32 cellular contexts compared by ENCODE assay signal in the genomic region with DNA sequence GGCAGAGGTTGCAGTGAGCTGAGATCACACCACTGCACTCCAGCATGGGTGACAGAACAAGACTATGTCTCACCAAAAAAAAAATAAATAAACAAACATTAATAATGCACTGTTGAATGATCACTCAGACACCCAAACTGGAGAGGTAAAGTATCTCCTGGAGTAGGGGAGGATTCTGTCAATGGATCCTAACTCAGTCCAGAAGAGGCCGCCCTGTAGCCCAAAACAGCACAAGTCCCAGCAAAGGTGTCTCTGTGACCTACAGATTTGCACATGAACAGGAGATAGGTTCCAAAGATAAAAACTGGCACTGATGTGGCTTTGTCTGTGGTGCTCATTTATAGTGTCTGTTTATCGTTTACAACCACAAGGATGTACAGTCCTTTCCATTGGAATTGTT.
"Had no signal": no experiment of that assay in that cellular context is flagged by ENCODE, and none has a peak within 500 bp of the region (broad histone marks: within the 10 kb centered on the region; RNA-seq: fewer than 3 reads in every experiment).

No MANE protein-coding gene starts in this region.

- FAIRE-seq: astrocyte, TTC549 had no signal

- H3K36me3 ChIP-seq: adrenal gland, brain microvascular endothelial cell, breast epithelium had no signal

- DNase-seq: activated B cell treated with CpG ODN at 0.5 μM for 24 hours; activated CD4-positive, alpha-beta memory T cell treated with anti-CD3 and anti-CD28 coated beads, Interleukin-2, amount 10 ng/mL, durations not matched to agents 7 days and 5 days; activated CD4-positive, alpha-beta T cell treated with anti-CD3 and anti-CD28 coated beads for 1 hour; activated CD4-positive, alpha-beta T cell treated with anti-CD3 and anti-CD28 coated beads for 36 hours; activated CD4-positive, alpha-beta T cell treated with anti-CD3 and anti-CD28 coated beads for 48 hours; activated CD4-positive, alpha-beta T cell treated with anti-CD3 and anti-CD28 coated beads, Interleukin-2, amount 10 ng/mL, durations not matched to agents 7 days and 5 days; activated CD4-positive, alpha-beta T cell treated with anti-CD3 and anti-CD28 coated beads, Interleukin-2, amount 50 U/mL, for 48 hours; activated CD8-positive, alpha-beta memory T cell treated with anti-CD3 and anti-CD28 coated beads for 24 hours; activated CD8-positive, alpha-beta memory T cell treated with anti-CD3 and anti-CD28 coated beads, Interleukin-2, amount 10 ng/mL, durations not matched to agents 7 days and 5 days; activated CD8-positive, alpha-beta memory T cell treated with anti-CD3 and anti-CD28 coated beads, Interleukin-2, amount 50 U/mL, for 48 hours; activated CD8-positive, alpha-beta T cell treated with anti-CD3 and anti-CD28 coated beads, Interleukin-2, amount 10 ng/mL, durations not matched to agents 7 days and 5 days; activated effector memory CD4-positive, alpha-beta T cell treated with Interleukin-2 at 50 U/mL for 16 hours; activated gamma-delta T cell; activated naive CD4-positive, alpha-beta T cell treated with anti-CD3 and anti-CD28 coated beads for 36 hours; activated naive CD4-positive, alpha-beta T cell treated with anti-CD3 and anti-CD28 coated beads, Interleukin-2, amount 50 U/mL, for 16 hours; activated naive CD8-positive, alpha-beta T cell treated with anti-CD3 and anti-CD28 coated beads for 36 hours; activated T-cell treated with anti-CD3 and anti-CD28 coated beads, Interleukin-2, amount 50 U/mL, for 24 hours; activated T-cell treated with anti-CD3 and anti-CD28 coated beads, Interleukin-2, amount 50 U/mL, for 48 hours; adrenal gland; amniotic stem cell; aorta; body of pancreas; brain microvascular endothelial cell; central memory CD4-positive, alpha-beta T cell; T-cell; T-helper 17 cell; T-helper 9 cell had no signal

- H3K27me3 ChIP-seq: adrenal gland, body of pancreas, brain microvascular endothelial cell, breast epithelium had no signal

- H3K4me3 Mint-ChIP-seq: activated B cell treated with CpG ODN at 0.5 μM for 24 hours; activated CD4-positive, alpha-beta memory T cell treated with anti-CD3 and anti-CD28 coated beads, Interleukin-2, amount 10 ng/mL, durations not matched to agents 7 days and 5 days; activated CD4-positive, alpha-beta T cell treated with anti-CD3 and anti-CD28 coated beads for 36 hours; activated CD4-positive, alpha-beta T cell treated with anti-CD3 and anti-CD28 coated beads, Interleukin-2, amount 10 ng/mL, durations not matched to agents 7 days and 5 days; activated CD8-positive, alpha-beta memory T cell treated with anti-CD3 and anti-CD28 coated beads, Interleukin-2, amount 10 ng/mL, durations not matched to agents 7 days and 5 days; activated CD8-positive, alpha-beta T cell treated with anti-CD3 and anti-CD28 coated beads, Interleukin-2, amount 10 ng/mL, durations not matched to agents 7 days and 5 days; activated naive CD4-positive, alpha-beta T cell treated with anti-CD3 and anti-CD28 coated beads for 36 hours; activated naive CD8-positive, alpha-beta T cell treated with anti-CD3 and anti-CD28 coated beads for 36 hours; activated T-cell treated with anti-CD3 and anti-CD28 coated beads, Interleukin-2, amount 50 U/mL, for 24 hours; T-cell; T-helper 17 cell had no signal

- H3K27me3 Mint-ChIP-seq: activated B cell treated with CpG ODN at 0.5 μM for 24 hours; activated CD4-positive, alpha-beta memory T cell treated with anti-CD3 and anti-CD28 coated beads, Interleukin-2, amount 10 ng/mL, durations not matched to agents 7 days and 5 days; activated CD4-positive, alpha-beta T cell treated with anti-CD3 and anti-CD28 coated beads for 36 hours; activated CD4-positive, alpha-beta T cell treated with anti-CD3 and anti-CD28 coated beads, Interleukin-2, amount 10 ng/mL, durations not matched to agents 7 days and 5 days; activated CD8-positive, alpha-beta memory T cell treated with anti-CD3 and anti-CD28 coated beads, Interleukin-2, amount 10 ng/mL, durations not matched to agents 7 days and 5 days; activated naive CD8-positive, alpha-beta T cell treated with anti-CD3 and anti-CD28 coated beads for 36 hours; activated T-cell treated with anti-CD3 and anti-CD28 coated beads, Interleukin-2, amount 50 U/mL, for 24 hours; T-helper 17 cell had no signal

- H3K4me1 Mint-ChIP-seq: activated B cell treated with CpG ODN at 0.5 μM for 24 hours; activated CD4-positive, alpha-beta memory T cell treated with anti-CD3 and anti-CD28 coated beads, Interleukin-2, amount 10 ng/mL, durations not matched to agents 7 days and 5 days; activated CD4-positive, alpha-beta T cell treated with anti-CD3 and anti-CD28 coated beads for 36 hours; activated CD4-positive, alpha-beta T cell treated with anti-CD3 and anti-CD28 coated beads, Interleukin-2, amount 10 ng/mL, durations not matched to agents 7 days and 5 days; activated CD8-positive, alpha-beta memory T cell treated with anti-CD3 and anti-CD28 coated beads, Interleukin-2, amount 10 ng/mL, durations not matched to agents 7 days and 5 days; activated naive CD8-positive, alpha-beta T cell treated with anti-CD3 and anti-CD28 coated beads for 36 hours; T-cell; T-helper 17 cell had no signal

- ATAC-seq: activated CD4-positive, alpha-beta T cell treated with anti-CD3 and anti-CD28 coated beads for 36 hours; activated CD8-positive, alpha-beta memory T cell treated with anti-CD3 and anti-CD28 coated beads, Interleukin-2, amount 10 ng/mL, durations not matched to agents 7 days and 5 days; activated CD8-positive, alpha-beta T cell treated with anti-CD3 and anti-CD28 coated beads, Interleukin-2, amount 10 ng/mL, durations not matched to agents 7 days and 5 days; activated naive CD4-positive, alpha-beta T cell treated with anti-CD3 and anti-CD28 coated beads, Interleukin-2, amount 50 U/mL, for 72 hours; body of pancreas; T-cell; T-helper 17 cell had no signal

- H3K9me3 ChIP-seq: adrenal gland, body of pancreas, breast epithelium had no signal

- H3K9me3 Mint-ChIP-seq: activated CD4-positive, alpha-beta memory T cell treated with anti-CD3 and anti-CD28 coated beads, Interleukin-2, amount 10 ng/mL, durations not matched to agents 7 days and 5 days; activated CD4-positive, alpha-beta T cell treated with anti-CD3 and anti-CD28 coated beads, Interleukin-2, amount 10 ng/mL, durations not matched to agents 7 days and 5 days; activated naive CD8-positive, alpha-beta T cell treated with anti-CD3 and anti-CD28 coated beads for 36 hours; activated T-cell treated with anti-CD3 and anti-CD28 coated beads, Interleukin-2, amount 50 U/mL, for 24 hours; activated T-helper 2 cell treated with anti-CD3 and anti-CD28 coated beads, Interferon-gamma antibody, Interleukin-2, Interleukin-4, amounts not matched to agents 10 μg/mL and 5 μg/mL and 100 μg/mL, durations not matched to agents 14 hours and 24 hours and 36 hours; T-cell had no signal

- H3K27ac Mint-ChIP-seq: activated B cell treated with CpG ODN at 0.5 μM for 24 hours; activated CD4-positive, alpha-beta memory T cell treated with anti-CD3 and anti-CD28 coated beads, Interleukin-2, amount 10 ng/mL, durations not matched to agents 7 days and 5 days; activated CD4-positive, alpha-beta T cell treated with anti-CD3 and anti-CD28 coated beads for 36 hours; activated CD4-positive, alpha-beta T cell treated with anti-CD3 and anti-CD28 coated beads, Interleukin-2, amount 10 ng/mL, durations not matched to agents 7 days and 5 days; activated CD8-positive, alpha-beta memory T cell treated with anti-CD3 and anti-CD28 coated beads, Interleukin-2, amount 10 ng/mL, durations not matched to agents 7 days and 5 days; activated CD8-positive, alpha-beta T cell treated with anti-CD3 and anti-CD28 coated beads, Interleukin-2, amount 10 ng/mL, durations not matched to agents 7 days and 5 days; activated naive CD4-positive, alpha-beta T cell treated with anti-CD3 and anti-CD28 coated beads for 36 hours; activated naive CD4-positive, alpha-beta T cell treated with anti-CD3 and anti-CD28 coated beads, Interleukin-2, amount 50 U/mL, for 72 hours; activated naive CD8-positive, alpha-beta T cell treated with anti-CD3 and anti-CD28 coated beads for 36 hours; activated T-cell treated with anti-CD3 and anti-CD28 coated beads, Interleukin-2, amount 50 U/mL, for 24 hours; activated T-helper 2 cell treated with anti-CD3 and anti-CD28 coated beads, Interferon-gamma antibody, Interleukin-2, Interleukin-4, amounts not matched to agents 10 μg/mL and 5 μg/mL and 100 μg/mL, durations not matched to agents 14 hours and 24 hours and 36 hours; T-cell; T-helper 17 cell had no signal

- H3K27ac ChIP-seq: adrenal gland, body of pancreas, brain microvascular endothelial cell, breast epithelium had no signal

- H3K4me3 ChIP-seq: adrenal gland, body of pancreas, breast epithelium had no signal

- H3K4me1 ChIP-seq: adrenal gland, body of pancreas, breast epithelium had no signal

- H3K36me3 Mint-ChIP-seq: activated CD8-positive, alpha-beta memory T cell treated with anti-CD3 and anti-CD28 coated beads, Interleukin-2, amount 10 ng/mL, durations not matched to agents 7 days and 5 days; activated naive CD4-positive, alpha-beta T cell treated with anti-CD3 and anti-CD28 coated beads, Interleukin-2, amount 50 U/mL, for 72 hours; activated naive CD8-positive, alpha-beta T cell treated with anti-CD3 and anti-CD28 coated beads for 36 hours; T-cell had no signal
